In the genomic region with DNA sequence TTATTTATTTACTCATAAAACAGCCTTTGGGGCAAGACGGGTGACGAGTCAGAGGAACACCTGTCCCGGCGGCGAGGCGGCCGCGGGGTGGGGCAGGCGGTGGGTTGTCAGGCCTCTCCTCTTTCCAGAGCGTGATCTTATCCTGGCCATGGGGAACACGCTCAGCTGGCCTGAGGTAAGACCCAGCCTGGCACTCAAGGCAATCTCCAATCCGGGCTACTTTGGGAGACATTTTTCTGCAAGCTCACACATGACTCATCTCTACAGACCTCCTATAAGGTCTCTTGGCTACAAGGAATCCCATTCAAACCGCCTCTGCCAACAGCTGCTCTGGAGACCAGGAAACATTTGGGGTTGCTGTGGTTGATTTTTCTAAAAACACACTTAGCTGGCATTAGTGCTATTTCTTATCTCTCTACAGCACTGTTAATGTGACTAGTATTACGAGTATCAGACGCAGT, we compare ENCODE assay signal across 8 cellular contexts. TPM values are rescaled to one million over a fixed set of nuclear protein-coding genes. Genes with fewer than 3 reads are reported as not detected.
DNase-seq lines count a peak whose midpoint lies in the region; ATAC-seq and TF ChIP-seq lines count a peak whose summit lies in the region.
"Had no signal": no experiment of that assay in that cellular context is flagged by ENCODE, and none has a peak within 500 bp of the region (broad histone marks: within the 10 kb centered on the region; RNA-seq: fewer than 3 reads in every experiment).

No MANE protein-coding gene starts in this region.

- ATAC-seq in activated T-cell treated with anti-CD3 and anti-CD28 coated beads, Interleukin-2, amount 50 U/mL, for 72 hours (replicated peaks in 1 of 2): peak; percentile 3 to 14

- H3K4me2 ChIP-seq in skeletal muscle satellite cell (ENCODE audit: low read length): peak overlapping the region; percentile 61

- no peaks in the 10 kb centered on the region for H3K9me3 ChIP-seq in skeletal muscle satellite cell (replicated peaks; ENCODE audit: low read length)

- no peaks in the 10 kb centered on the region for H3K9me3 Mint-ChIP-seq in activated T-cell treated with anti-CD3 and anti-CD28 coated beads, Interleukin-2, amount 50 U/mL, for 72 hours

- DNase-seq in GM12865 (ENCODE audit: low read depth) (peak; percentile 60), NCI-H82 treated with DMSO at 0.1 percent for 48 hours (lab: John Stamatoyannopoulos, UW; ENCODE audit: unreplicated experiment) (peak; percentile 66), foreskin melanocyte (peak; percentile 90), NCI-H1930 (lab: John Stamatoyannopoulos, UW) (no peak), GM10266 (ENCODE audit: extremely low spot score) (no peak)
- DNase-seq in activated T-cell treated with anti-CD3 and anti-CD28 coated beads, Interleukin-2, amount 50 U/mL, for 72 hours: peak; percentile 50 to 61

- no peaks in the 10 kb centered on the region for H3K27me3 Mint-ChIP-seq in activated T-cell treated with anti-CD3 and anti-CD28 coated beads, Interleukin-2, amount 50 U/mL, for 72 hours (ENCODE audit: low read depth)

- H3K4me1 ChIP-seq in skeletal muscle satellite cell (ENCODE audit: control insufficient read depth, insufficient read depth, low read length): peaks cover 73% of the 10 kb centered on the region

- H3K36me3 Mint-ChIP-seq in activated T-cell treated with anti-CD3 and anti-CD28 coated beads, Interleukin-2, amount 50 U/mL, for 72 hours (ENCODE audit: insufficient read depth in 2 of 2): peaks cover 9 to 15% of the 10 kb centered on the region in 2 donors

- H3K27me3 ChIP-seq in skeletal muscle satellite cell (ENCODE audit: control insufficient read depth, insufficient read depth, low read length): no peaks in the 10 kb centered on the region
- H3K27me3 ChIP-seq: cardiac muscle cell had no signal

- peaks cover 94% of the 10 kb centered on the region for H3K4me1 Mint-ChIP-seq in activated T-cell treated with anti-CD3 and anti-CD28 coated beads, Interleukin-2, amount 50 U/mL, for 72 hours (ENCODE audit: low read depth)

- H3K36me3 ChIP-seq in skeletal muscle satellite cell (ENCODE audit: insufficient read depth, low read length): peaks cover 2% of the 10 kb centered on the region
- H3K36me3 ChIP-seq: cardiac muscle cell had no signal

- peak overlapping the region; percentile 66 for H3K9ac ChIP-seq in skeletal muscle satellite cell (ENCODE audit: low read depth, low read length)

- peak overlapping the region; percentile 79 to 83 for H3K4me3 Mint-ChIP-seq in activated T-cell treated with anti-CD3 and anti-CD28 coated beads, Interleukin-2, amount 50 U/mL, for 72 hours

- TF ChIP-seq CTCF in GM12865 (IDR thresholded peaks at IDR 0.05; ENCODE audit: insufficient read depth, low read depth, low read length, missing control alignments): no peak
- TF ChIP-seq CTCF in GM10266 (IDR thresholded peaks at IDR 0.05; ENCODE audit: control insufficient read depth, insufficient read depth, low read depth, missing control alignments): no peak

- H3K4me3 ChIP-seq in GM12865 (ENCODE audit: low read depth, low read length) (peak overlapping the region; percentile 65), skeletal muscle satellite cell (ENCODE audit: low read length) (peak overlapping the region; percentile 29)
- H3K4me3 ChIP-seq: cardiac muscle cell had no signal

- H3K27ac Mint-ChIP-seq in activated T-cell treated with anti-CD3 and anti-CD28 coated beads, Interleukin-2, amount 50 U/mL, for 72 hours: peak overlapping the region; percentile 93

RNA-seq across cellular contexts. Expression of gene RAPGEF1, which starts 6.2 kb away (rescaled TPM):
- total RNA-seq in activated T-cell treated with anti-CD3 and anti-CD28 coated beads, Interleukin-2, amount 50 U/mL, for 72 hours: 100 to 1,000 TPM; 170 to 175 TPM
- 13.7 and 24.7 TPM in 2 replicates for total RNA-seq in skeletal muscle satellite cell (2012; rRNA removed)

Comparison
In these comparisons a context has a peak if more than half of its experiments do, and no peak if none do; other contexts are left out.
1. DNase-seq: peak in GM12865 (single experiment), NCI-H82 treated with DMSO at 0.1 percent for 48 hours (single experiment), activated T-cell treated with anti-CD3 and anti-CD28 coated beads, Interleukin-2, amount 50 U/mL, for 72 hours (2 of 2) and foreskin melanocyte (single experiment); none in NCI-H1930 (0 of 2) and GM10266 (single experiment).